In the genomic region with DNA sequence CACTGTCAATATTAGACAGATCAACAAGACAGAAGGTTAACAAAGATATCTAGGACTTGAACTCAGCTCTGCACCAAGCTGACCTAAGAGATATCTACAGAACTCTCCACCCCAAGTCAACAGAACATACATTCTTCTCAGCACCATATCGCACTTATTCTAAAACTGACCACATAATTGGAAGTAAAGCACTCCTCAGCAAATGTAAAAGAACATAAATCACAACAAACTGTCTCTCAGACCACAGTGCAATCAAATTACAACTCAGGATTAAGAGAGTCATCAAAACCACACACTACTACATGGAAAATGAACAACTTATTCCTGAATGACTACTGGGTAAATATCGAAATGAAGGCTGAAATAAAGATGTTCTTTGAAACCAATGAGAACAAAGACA, we compare ENCODE assay signal across 1 cellular context.
TF ChIP-seq lines count a peak whose summit lies in the region.
"Not testable (repeated sequence)": the region's sequence is repeated elsewhere in the genome, so short reads cannot be mapped to it uniquely, and the experiment has no call there.

No MANE protein-coding gene starts in this region.

TF ChIP-seq in K562, 482 proteins besides CTCF, POLR2A, EP300 and RAD21 (continued from another document):
- TF ChIP-seq, protein P1, sequence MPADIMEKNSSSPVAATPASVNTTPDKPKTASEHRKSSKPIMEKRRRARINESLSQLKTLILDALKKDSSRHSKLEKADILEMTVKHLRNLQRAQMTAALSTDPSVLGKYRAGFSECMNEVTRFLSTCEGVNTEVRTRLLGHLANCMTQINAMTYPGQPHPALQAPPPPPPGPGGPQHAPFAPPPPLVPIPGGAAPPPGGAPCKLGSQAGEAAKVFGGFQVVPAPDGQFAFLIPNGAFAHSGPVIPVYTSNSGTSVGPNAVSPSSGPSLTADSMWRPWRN (IDR thresholded peaks at IDR 0.05; ENCODE audit: low read depth), result peak; percentile 84
- peak; percentile 76 to 83; a peak in 3 of 4 replicates for TF ChIP-seq FOXA3 (CRISPR knock-in tag; conservative IDR thresholded peaks at IDR 0.05 in 1 of 2, IDR thresholded peaks at IDR 0.05 in 1 of 2)
- TF ChIP-seq TEAD4 (IDR thresholded peaks at IDR 0.05; ENCODE audit: low read length), result peak; percentile 31; the same call in 1 of the 2 replicates
- not testable (repeated sequence) for TF ChIP-seq TEAD4 (CRISPR knock-in tag; IDR thresholded peaks at IDR 0.05; ENCODE audit: borderline replicate concordance)
- TF ChIP-seq CBFA2T2 (conservative IDR thresholded peaks at IDR 0.05), result peak; percentile 22; the same call in 1 of the 2 replicates
- TF ChIP-seq, protein P2, sequence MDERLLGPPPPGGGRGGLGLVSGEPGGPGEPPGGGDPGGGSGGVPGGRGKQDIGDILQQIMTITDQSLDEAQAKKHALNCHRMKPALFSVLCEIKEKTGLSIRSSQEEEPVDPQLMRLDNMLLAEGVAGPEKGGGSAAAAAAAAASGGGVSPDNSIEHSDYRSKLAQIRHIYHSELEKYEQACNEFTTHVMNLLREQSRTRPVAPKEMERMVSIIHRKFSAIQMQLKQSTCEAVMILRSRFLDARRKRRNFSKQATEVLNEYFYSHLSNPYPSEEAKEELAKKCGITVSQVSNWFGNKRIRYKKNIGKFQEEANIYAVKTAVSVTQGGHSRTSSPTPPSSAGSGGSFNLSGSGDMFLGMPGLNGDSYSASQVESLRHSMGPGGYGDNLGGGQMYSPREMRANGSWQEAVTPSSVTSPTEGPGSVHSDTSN (CRISPR knock-in tag; IDR thresholded peaks at IDR 0.05; ENCODE audit: low read depth), result not testable (repeated sequence)
- TF ChIP-seq, protein P2 (tag; conservative IDR thresholded peaks at IDR 0.05; ENCODE audit: low read depth), result peak; percentile 81
- peak; percentile 40; the same call in 1 of the 2 replicates for TF ChIP-seq TCF3 (CRISPR knock-in tag; IDR thresholded peaks at IDR 0.05)
- TF ChIP-seq CBFA2T3 (IDR thresholded peaks at IDR 0.05), result peak; percentile 63
- TF ChIP-seq ESRRA (IDR thresholded peaks at IDR 0.05; ENCODE audit: borderline replicate concordance, low read depth), result peak; percentile 46; the same call in 1 of the 2 replicates
- TF ChIP-seq C11orf30 (IDR thresholded peaks at IDR 0.05; ENCODE audit: low read depth), result 0 out of 2 replicates have a peak, but pooled peaks have one; percentile 12
- TF ChIP-seq SMARCA4 (IDR thresholded peaks at IDR 0.05), result peak; percentile 28; the same call in 1 of the 2 replicates
- TF ChIP-seq, protein P3, sequence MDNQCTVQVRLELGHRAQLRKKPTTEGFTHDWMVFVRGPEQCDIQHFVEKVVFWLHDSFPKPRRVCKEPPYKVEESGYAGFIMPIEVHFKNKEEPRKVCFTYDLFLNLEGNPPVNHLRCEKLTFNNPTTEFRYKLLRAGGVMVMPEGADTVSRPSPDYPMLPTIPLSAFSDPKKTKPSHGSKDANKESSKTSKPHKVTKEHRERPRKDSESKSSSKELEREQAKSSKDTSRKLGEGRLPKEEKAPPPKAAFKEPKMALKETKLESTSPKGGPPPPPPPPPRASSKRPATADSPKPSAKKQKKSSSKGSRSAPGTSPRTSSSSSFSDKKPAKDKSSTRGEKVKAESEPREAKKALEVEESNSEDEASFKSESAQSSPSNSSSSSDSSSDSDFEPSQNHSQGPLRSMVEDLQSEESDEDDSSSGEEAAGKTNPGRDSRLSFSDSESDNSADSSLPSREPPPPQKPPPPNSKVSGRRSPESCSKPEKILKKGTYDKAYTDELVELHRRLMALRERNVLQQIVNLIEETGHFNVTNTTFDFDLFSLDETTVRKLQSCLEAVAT (IDR thresholded peaks at IDR 0.05), result peak in 1 of 2 experiments; percentile 74; a peak in 1 of 4 replicates
- 0 out of 2 replicates have a peak, but pooled peaks have one; percentile 41 for TF ChIP-seq DPF2 (IDR thresholded peaks at IDR 0.05)
- TF ChIP-seq, protein P4, sequence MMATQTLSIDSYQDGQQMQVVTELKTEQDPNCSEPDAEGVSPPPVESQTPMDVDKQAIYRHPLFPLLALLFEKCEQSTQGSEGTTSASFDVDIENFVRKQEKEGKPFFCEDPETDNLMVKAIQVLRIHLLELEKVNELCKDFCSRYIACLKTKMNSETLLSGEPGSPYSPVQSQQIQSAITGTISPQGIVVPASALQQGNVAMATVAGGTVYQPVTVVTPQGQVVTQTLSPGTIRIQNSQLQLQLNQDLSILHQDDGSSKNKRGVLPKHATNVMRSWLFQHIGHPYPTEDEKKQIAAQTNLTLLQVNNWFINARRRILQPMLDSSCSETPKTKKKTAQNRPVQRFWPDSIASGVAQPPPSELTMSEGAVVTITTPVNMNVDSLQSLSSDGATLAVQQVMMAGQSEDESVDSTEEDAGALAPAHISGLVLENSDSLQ (IDR thresholded peaks at IDR 0.05), result peak; percentile 87
